16 cellular contexts compared by ENCODE assay signal in the genomic region with DNA sequence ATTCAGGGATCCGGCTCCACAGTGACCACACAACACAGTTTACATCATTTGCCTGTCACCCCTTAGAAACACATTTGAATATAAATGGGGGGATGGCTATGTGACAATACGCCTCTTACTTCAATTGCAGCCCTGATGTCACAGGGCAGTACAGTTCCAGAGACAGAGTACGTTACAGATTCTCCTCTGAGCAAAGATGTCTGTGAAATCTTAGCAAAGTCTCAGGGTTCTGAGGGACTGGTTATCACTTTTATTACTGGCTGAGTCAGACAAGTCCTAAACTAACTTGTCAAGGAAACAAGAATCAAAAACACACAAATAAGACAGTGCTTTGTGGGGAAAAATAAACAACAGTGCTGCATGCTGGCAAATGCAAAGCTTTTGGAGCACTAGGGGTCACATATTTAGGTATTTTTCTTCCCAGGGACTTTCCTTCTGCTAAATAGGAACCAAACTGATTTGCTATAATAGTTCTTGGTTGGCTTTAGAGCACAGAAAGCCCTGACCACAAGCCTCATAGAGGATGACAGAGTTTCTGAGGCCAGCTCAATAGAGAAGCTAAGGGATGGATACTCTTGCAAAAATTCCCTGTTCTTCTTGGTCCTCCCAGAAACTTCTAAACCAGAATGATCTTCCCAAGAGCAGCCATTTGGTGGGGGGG.
A peak's percentile ranks its signal among the peaks of the same experiment; 100 is the strongest.
DNase-seq lines count a peak whose midpoint lies in the region; ATAC-seq and TF ChIP-seq lines count a peak whose summit lies in the region.
"Had no signal": no experiment of that assay in that cellular context is flagged by ENCODE, and none has a peak within 500 bp of the region (broad histone marks: within the 10 kb centered on the region; RNA-seq: fewer than 3 reads in every experiment).

No MANE protein-coding gene starts in this region.

- H3K27ac ChIP-seq in KMS-11, result no peak overlapping the region
- H3K27ac ChIP-seq in coronary artery, result no peak overlapping the region
- H3K27ac ChIP-seq in smooth muscle cell (ENCODE audit: low read depth), result peak overlapping the region; percentile 83
- no peak overlapping the region for H3K27ac ChIP-seq in breast epithelium
- no peak overlapping the region for H3K27ac ChIP-seq in body of pancreas
- no peak overlapping the region for H3K27ac ChIP-seq in upper lobe of right lung
- H3K27ac ChIP-seq: A549, C4-2B had no signal

- TF ChIP-seq CTCF in GM13976 (IDR thresholded peaks at IDR 0.05; ENCODE audit: borderline replicate concordance, control extremely low read depth, extremely low read depth, insufficient read depth, missing control alignments) (no peak), KMS-11 (conservative IDR thresholded peaks at IDR 0.05; ENCODE audit: low read depth, low read length) (no peak), coronary artery (IDR thresholded peaks at IDR 0.05) (no peak), smooth muscle cell (IDR thresholded peaks at IDR 0.05; ENCODE audit: borderline replicate concordance, insufficient read depth, poor library complexity, severe bottlenecking) (no peak), breast epithelium (IDR thresholded peaks at IDR 0.05) (no peak), body of pancreas (IDR thresholded peaks at IDR 0.05) (no peak), upper lobe of right lung (IDR thresholded peaks at IDR 0.05) (no peak)

- peaks cover 8% of the 10 kb centered on the region for H3K4me1 ChIP-seq in KMS-11 (ENCODE audit: low read depth, poor library complexity, severe bottlenecking)
- H3K4me1 ChIP-seq in smooth muscle cell (ENCODE audit: low read depth), result peaks cover 20% of the 10 kb centered on the region
- no peaks in the 10 kb centered on the region for H3K4me1 ChIP-seq in breast epithelium
- no peaks in the 10 kb centered on the region for H3K4me1 ChIP-seq in body of pancreas
- no peaks in the 10 kb centered on the region for H3K4me1 ChIP-seq in upper lobe of right lung
- H3K4me1 ChIP-seq: A549 had no signal

- intact Hi-C loops in breast epithelium (cut with DNase I; ENCODE audit: low total_unique reads) (no loop called here), body of pancreas (cut with DNase I) (no loop called here), upper lobe of right lung (cut with DNase I) (no loop called here)

- in situ Hi-C loops in GM13976 (cut with MboI; ENCODE audit: low sequenced_read_pairs, unreplicated experiment), result no loop called here

- no peaks in the 10 kb centered on the region for H3K9me3 ChIP-seq in smooth muscle cell (replicated peaks; ENCODE audit: low read depth)
- no peaks in the 10 kb centered on the region for H3K9me3 ChIP-seq in breast epithelium
- no peaks in the 10 kb centered on the region for H3K9me3 ChIP-seq in body of pancreas
- H3K9me3 ChIP-seq in upper lobe of right lung, result no peaks in the 10 kb centered on the region
- H3K9me3 ChIP-seq: A549, BE2C had no signal

- ATAC-seq in body of pancreas (no peak), upper lobe of right lung (no peak)
- ATAC-seq: A549 had no signal

- no peaks in the 10 kb centered on the region for H3K79me2 ChIP-seq in KMS-11 (ENCODE audit: insufficient read depth, low read depth)
- no peaks in the 10 kb centered on the region for H3K79me2 ChIP-seq in smooth muscle cell (ENCODE audit: low read depth)

- H2AFZ ChIP-seq in KMS-11 (ENCODE audit: low read depth) (no peak overlapping the region), smooth muscle cell (ENCODE audit: low read depth) (peak overlapping the region; percentile 12)

- H3K4me2 ChIP-seq in KMS-11 (0 out of 2 replicates have a peak overlapping the region, but pooled peaks have one; percentile 9), smooth muscle cell (peak overlapping the region; percentile 70)
- H3K4me2 ChIP-seq: A549 had no signal

- peaks cover 17% of the 10 kb centered on the region for H3F3A ChIP-seq in smooth muscle cell (ENCODE audit: low read depth)

- no peaks in the 10 kb centered on the region for H3K27me3 ChIP-seq in KMS-11 (ENCODE audit: insufficient read depth, low read depth)
- H3K27me3 ChIP-seq in smooth muscle cell (ENCODE audit: low read depth), result no peaks in the 10 kb centered on the region
- H3K27me3 ChIP-seq in breast epithelium, result no peaks in the 10 kb centered on the region
- no peaks in the 10 kb centered on the region for H3K27me3 ChIP-seq in body of pancreas
- no peaks in the 10 kb centered on the region for H3K27me3 ChIP-seq in upper lobe of right lung
- H3K27me3 ChIP-seq: BE2C had no signal

- H3K36me3 ChIP-seq in KMS-11 (ENCODE audit: insufficient read depth), result no peaks in the 10 kb centered on the region
- H3K36me3 ChIP-seq in smooth muscle cell (ENCODE audit: low read depth), result no peaks in the 10 kb centered on the region
- H3K36me3 ChIP-seq in breast epithelium, result no peaks in the 10 kb centered on the region
- no peaks in the 10 kb centered on the region for H3K36me3 ChIP-seq in body of pancreas (replicated peaks in 1 of 2; ENCODE audit: insufficient read depth in 1 of 2, low read depth in 2 of 2)
- H3K36me3 ChIP-seq in upper lobe of right lung, result no peaks in the 10 kb centered on the region

- H4K20me1 ChIP-seq in KMS-11 (ENCODE audit: insufficient read depth) (no peaks in the 10 kb centered on the region), smooth muscle cell (ENCODE audit: low read depth) (no peaks in the 10 kb centered on the region)

- 10% methylated on average over 3 of the region's 3 CpGs for WGBS in smooth muscle cell (ENCODE audit: low lambda C conversion rate)
- WGBS in body of pancreas, 2 donors, result 79 to 81% methylated on average over 3 of the region's 3 CpGs

- DNase-seq in GM13976 (ENCODE audit: low spot score) (peak; percentile 4), coronary artery (ENCODE audit: low spot score) (peak; percentile 22), smooth muscle cell (lab: John Stamatoyannopoulos, UW; ENCODE audit: unreplicated experiment) (no peak), breast epithelium (ENCODE audit: low spot score in 2 of 2) (no peak), body of pancreas (no peak), upper lobe of right lung (no peak)
- DNase-seq: BE2C; CD4-positive, alpha-beta memory T cell; DMS79; EL; HCEC 1CT; HFFc6; KG1 had no signal

- H3K4me3 ChIP-seq in KMS-11 (IDR thresholded peaks at IDR 0.05; ENCODE audit: insufficient read depth, low read depth, low read length) (no peak overlapping the region), coronary artery (no peak overlapping the region), smooth muscle cell (no peak overlapping the region), breast epithelium (no peak overlapping the region), body of pancreas (no peak overlapping the region), upper lobe of right lung (no peak overlapping the region)
- H3K4me3 ChIP-seq: A549 had no signal

- TF ChIP-seq POLR2A in breast epithelium (IDR thresholded peaks at IDR 0.05), result no peak
- no peak for TF ChIP-seq POLR2A in body of pancreas (IDR thresholded peaks at IDR 0.05)

- H3K9ac ChIP-seq in KMS-11, result no peak overlapping the region
- peak overlapping the region; percentile 61 for H3K9ac ChIP-seq in smooth muscle cell (ENCODE audit: low read depth)

Comparison
In these comparisons a context has a peak if more than half of its experiments do, and no peak if none do; other contexts are left out.
1. DNase-seq: peak in GM13976 (single experiment) and coronary artery (single experiment); none in smooth muscle cell (single experiment), breast epithelium (0 of 2), body of pancreas (0 of 4) and upper lobe of right lung (single experiment).